ENCODE assay signal across 17 cellular contexts in the genomic region with DNA sequence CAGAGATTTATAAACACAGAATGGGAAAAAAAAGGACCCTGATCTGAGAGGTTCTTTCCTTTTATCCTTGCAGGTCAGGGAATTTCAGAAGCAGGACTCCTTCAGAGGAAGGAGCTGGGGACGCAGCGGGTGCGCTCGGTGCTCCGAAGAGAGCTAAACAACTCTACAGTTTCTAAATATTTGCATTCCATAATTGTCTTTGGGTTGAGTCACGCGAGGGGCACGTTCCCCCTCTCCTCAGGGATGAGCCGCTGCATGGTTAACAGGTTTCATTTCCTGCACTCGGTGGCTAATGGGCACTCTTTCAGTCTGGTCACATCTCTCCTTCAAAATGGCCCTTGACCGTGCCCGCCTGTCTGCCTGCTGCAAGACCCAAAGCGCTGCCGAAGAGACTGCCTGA.
DNase-seq lines count a peak whose midpoint lies in the region; ATAC-seq and TF ChIP-seq lines count a peak whose summit lies in the region.
"Had no signal": no experiment of that assay in that cellular context is flagged by ENCODE, and none has a peak within 500 bp of the region (broad histone marks: within the 10 kb centered on the region; RNA-seq: fewer than 3 reads in every experiment).

No MANE protein-coding gene starts in this region.

- no peak overlapping the region for H3K4me3 ChIP-seq in mesenchymal stem cell (ENCODE audit: insufficient read depth in 1 of 2, low read depth in 1 of 2, low read length in 2 of 2)
- H3K4me3 ChIP-seq in gastroesophageal sphincter: no peak overlapping the region

- 73% methylated on average over 14 of the region's 14 CpGs for WGBS in mesenchymal stem cell
- 82 to 87% methylated on average over 2 to 6 of the region's 14 CpGs for WGBS in gastroesophageal sphincter (ENCODE audit: low coverage in 1 of 2), 2 donors

- DNase-seq in COLO668 (lab: John Stamatoyannopoulos, UW; ENCODE audit: unreplicated experiment): peak; percentile 53
- peak; percentile 17 for DNase-seq in HCEC 1CT
- peak; percentile 78 for DNase-seq in NCI-H748 treated with DMSO at 0.1 percent for 48 hours (lab: John Stamatoyannopoulos, UW)
- peak; percentile 38 for DNase-seq in mesenchymal stem cell
- DNase-seq in NCI-H1105 treated with DMSO at 0.1 percent for 48 hours (lab: John Stamatoyannopoulos, UW): no peak
- DNase-seq: Caco-2; GF-D8; Karpas-422; MM.1S; NCI-H1105; NCI-H524; NK-92 treated with Interleukin-12 subunit alpha and Interleukin-12 subunit beta, amount 100 ng/mL, for 24 hours; OCI-M1 had no signal

- TF ChIP-seq POLR2A in gastroesophageal sphincter (IDR thresholded peaks at IDR 0.05): no peak

- no peak overlapping the region for H4K8ac ChIP-seq in mesenchymal stem cell (ENCODE audit: low read length)

- H3K18ac ChIP-seq in mesenchymal stem cell (ENCODE audit: low read depth in 1 of 2, low read length in 2 of 2): no peak overlapping the region

- H3K27me3 ChIP-seq in mesenchymal stem cell (ENCODE audit: control insufficient read depth in 1 of 2, insufficient read depth in 1 of 2, low read length in 2 of 2) (no peaks in the 10 kb centered on the region), gastroesophageal sphincter (no peaks in the 10 kb centered on the region)

- no peak overlapping the region for H3K4me2 ChIP-seq in mesenchymal stem cell (ENCODE audit: low read length, poor library complexity, severe bottlenecking)

- TF ChIP-seq EP300 in gastroesophageal sphincter (IDR thresholded peaks at IDR 0.05): no peak

- no peak overlapping the region for H3K27ac ChIP-seq in mesenchymal stem cell (ENCODE audit: low read length, poor library complexity, severe bottlenecking)
- H3K27ac ChIP-seq in gastroesophageal sphincter: no peak overlapping the region
- H3K27ac ChIP-seq: RWPE1 had no signal

- H3K14ac ChIP-seq in mesenchymal stem cell (ENCODE audit: low read length in 2 of 2): no peak overlapping the region

- H3K23ac ChIP-seq in mesenchymal stem cell (ENCODE audit: low read length in 2 of 2): no peak overlapping the region

- no peak overlapping the region for H4K91ac ChIP-seq in mesenchymal stem cell (ENCODE audit: low read length)

- no peak overlapping the region for H2AFZ ChIP-seq in mesenchymal stem cell (ENCODE audit: low read depth, low read length)

- no peak overlapping the region for H2BK12ac ChIP-seq in mesenchymal stem cell (ENCODE audit: low read length in 2 of 2)

- H3K4me1 ChIP-seq in mesenchymal stem cell (ENCODE audit: control insufficient read depth, insufficient read depth, low read depth, low read length): no peaks in the 10 kb centered on the region
- peaks cover 0 to 5% (median 0%) of the 10 kb centered on the region in 3 donors for H3K4me1 ChIP-seq in gastroesophageal sphincter
- H3K4me1 ChIP-seq: Caco-2 had no signal

- H3K9me3 ChIP-seq in mesenchymal stem cell (ENCODE audit: control insufficient read depth, low read length) (no peaks in the 10 kb centered on the region), gastroesophageal sphincter (no peaks in the 10 kb centered on the region)
- H3K9me3 ChIP-seq: Caco-2 had no signal

- H3K9ac ChIP-seq in mesenchymal stem cell (ENCODE audit: low read length): no peak overlapping the region

- H3K4ac ChIP-seq in mesenchymal stem cell (ENCODE audit: low read depth in 1 of 2, low read length in 2 of 2): no peak overlapping the region

- no peak overlapping the region for H2BK5ac ChIP-seq in mesenchymal stem cell (ENCODE audit: low read depth, low read length, poor library complexity, severe bottlenecking)

- H3K36me3 ChIP-seq in mesenchymal stem cell (ENCODE audit: control insufficient read depth in 1 of 2, insufficient read depth in 2 of 2, low read depth in 1 of 2, low read length in 2 of 2) (no peaks in the 10 kb centered on the region), gastroesophageal sphincter (no peaks in the 10 kb centered on the region)

- no peak for ATAC-seq in HG02588 (IDR thresholded peaks at IDR 0.05; ENCODE audit: unreplicated experiment)
- ATAC-seq in gastroesophageal sphincter: no peak
- no peak for ATAC-seq in GM18520 (IDR thresholded peaks at IDR 0.05; ENCODE audit: unreplicated experiment)

- no peak for TF ChIP-seq CTCF in gastroesophageal sphincter (IDR thresholded peaks at IDR 0.05)

- no peaks in the 10 kb centered on the region for H3K79me1 ChIP-seq in mesenchymal stem cell (replicated peaks; ENCODE audit: low read length, poor library complexity, severe bottlenecking)

- H2BK120ac ChIP-seq in mesenchymal stem cell (ENCODE audit: low read depth, low read length): no peak overlapping the region

- H2AK5ac ChIP-seq in mesenchymal stem cell (ENCODE audit: low read length, severe bottlenecking): no peak overlapping the region

- no peak overlapping the region for H2BK15ac ChIP-seq in mesenchymal stem cell (ENCODE audit: low read depth, poor library complexity, severe bottlenecking)
